12 cellular contexts compared by ENCODE assay signal in the genomic region with DNA sequence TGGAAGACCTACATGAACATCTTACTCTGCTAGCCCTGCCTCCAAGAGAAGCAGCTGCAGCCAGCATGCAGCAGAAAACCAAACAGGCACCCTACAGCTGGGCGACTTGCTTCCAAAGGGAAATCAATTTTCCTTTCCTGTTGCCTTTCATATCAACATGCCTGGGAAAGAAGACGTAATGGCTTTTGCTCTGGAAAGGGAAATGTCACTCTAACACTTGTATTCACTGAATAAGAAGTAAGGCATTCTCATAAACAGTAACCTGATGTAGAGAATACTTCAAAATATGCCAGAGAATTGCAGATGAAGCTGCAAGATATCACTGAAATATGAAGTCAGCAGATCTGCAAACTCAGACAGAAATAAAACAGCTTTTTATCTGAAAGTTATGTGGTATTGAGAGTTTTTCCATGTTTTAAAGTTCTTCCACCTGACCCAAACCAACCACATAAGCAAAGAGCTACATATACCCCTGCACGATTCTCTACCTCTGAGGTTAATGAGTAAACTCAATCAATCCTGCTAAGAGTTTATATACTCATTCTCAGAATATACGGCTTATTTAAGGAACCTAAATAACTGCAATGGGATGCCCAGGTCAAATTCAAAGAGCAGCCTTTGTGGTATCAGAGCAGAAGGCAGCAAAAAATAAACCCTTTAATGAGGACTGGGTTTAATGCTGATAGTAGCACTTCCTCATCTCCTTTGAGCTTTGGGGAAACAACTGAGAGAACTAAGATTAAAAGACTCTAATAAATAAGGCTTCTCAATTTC.
A peak's percentile ranks its signal among the peaks of the same experiment; 100 is the strongest.
DNase-seq lines count a peak whose midpoint lies in the region; ATAC-seq and TF ChIP-seq lines count a peak whose summit lies in the region.
"Had no signal": no experiment of that assay in that cellular context is flagged by ENCODE, and none has a peak within 500 bp of the region (broad histone marks: within the 10 kb centered on the region; RNA-seq: fewer than 3 reads in every experiment).

No MANE protein-coding gene starts in this region.

- no peak overlapping the region for H2AFZ ChIP-seq in mammary epithelial cell (ENCODE audit: low read depth, low read length)

- ATAC-seq in heart right ventricle: peak in 1 of 8 donors; percentile 20
- no peak for ATAC-seq in Right ventricle myocardium inferior
- ATAC-seq in SK-N-SH treated with all-trans-retinoic acid at 6 μM for 48 hours: peak; percentile 47
- ATAC-seq in left colon: peak; percentile 16
- ATAC-seq: left lung had no signal

- intact Hi-C loops in heart right ventricle (cut with DNase I) (loop anchor here in 2 of 10 donors (1.0 to 10.0 kb wide), 2 partner anchors 35 to 262 kb away; no protein-coding TSS in a partner anchor), Right ventricle myocardium inferior (cut with DNase I) (no loop called here), left colon (cut with DNase I, micrococcal nuclease) (no loop called here), uterus (cut with DNase I; ENCODE audit: low total_unique reads) (no loop called here), mammary epithelial cell (cut with micrococcal nuclease) (no loop called here)

- TF ChIP-seq POLR2A in uterus (IDR thresholded peaks at IDR 0.05): no peak

- TF ChIP-seq CTCF in heart right ventricle (IDR thresholded peaks at IDR 0.05) (no peak), uterus (IDR thresholded peaks at IDR 0.05) (no peak), mammary epithelial cell (conservative IDR thresholded peaks at IDR 0.05 in 1 of 2, IDR thresholded peaks at IDR 0.05 in 1 of 2; ENCODE audit: extremely low read depth in 1 of 2, insufficient read depth in 1 of 2, low read depth in 1 of 2, low read length in 2 of 2) (no peak)

- no peaks in the 10 kb centered on the region for H3K9me3 ChIP-seq in heart right ventricle
- H3K9me3 ChIP-seq in uterus: no peaks in the 10 kb centered on the region
- no peaks in the 10 kb centered on the region for H3K9me3 ChIP-seq in mammary epithelial cell (replicated peaks; ENCODE audit: insufficient read depth, low read length)
- H3K9me3 ChIP-seq: left lung, sigmoid colon had no signal

- H3K27ac ChIP-seq in heart right ventricle (peak overlapping the region in 7 of 10 donors; percentile 19 to 78 (median 38)), uterus (peak overlapping the region; percentile 77 to 89), mammary epithelial cell (ENCODE audit: insufficient read depth, low read depth, low read length) (no peak overlapping the region)
- H3K27ac ChIP-seq: C4-2B, left lung had no signal

- no TSS peak for BruUV-seq in mammary epithelial cell (replicated peaks; lab: Mats Ljungman, UMichigan)

- DNase-seq in heart right ventricle: no peak
- DNase-seq in Right ventricle myocardium inferior (ENCODE audit: missing footprints): no peak
- DNase-seq in left colon: no peak
- no peak for DNase-seq in uterus
- DNase-seq in stimulated activated naive CD4-positive, alpha-beta T cell treated with Interleukin-2 at 50 U/mL for 16 hours (lab: John Stamatoyannopoulos, UW): no peak
- no peak for DNase-seq in NCI-H2081 treated with DMSO at 0.1 percent for 48 hours (lab: John Stamatoyannopoulos, UW)
- DNase-seq in mammary epithelial cell: no peak
- DNase-seq: activated CD8-positive, alpha-beta memory T cell treated with anti-CD3 and anti-CD28 coated beads, Interleukin-2, amount 50 U/mL, for 4 hours; left lung; sigmoid colon had no signal

- H3K9ac ChIP-seq in mammary epithelial cell (ENCODE audit: insufficient read depth, low read length): no peak overlapping the region

- H3K27me3 ChIP-seq in heart right ventricle: no peaks in the 10 kb centered on the region
- H3K27me3 ChIP-seq in uterus: no peaks in the 10 kb centered on the region
- no peaks in the 10 kb centered on the region for H3K27me3 ChIP-seq in mammary epithelial cell (ENCODE audit: insufficient read depth, low read length)
- H3K27me3 ChIP-seq: left lung, sigmoid colon had no signal

- CTCF ChIA-PET in mammary epithelial cell (lab: Charles Lee; ENCODE audit: low non-redundant PET): no interaction called here

- H3K36me3 ChIP-seq in heart right ventricle (no peaks in the 10 kb centered on the region), uterus (no peaks in the 10 kb centered on the region), mammary epithelial cell (ENCODE audit: insufficient read depth, low read length) (no peaks in the 10 kb centered on the region)
- H3K36me3 ChIP-seq: left lung, sigmoid colon had no signal

- in situ Hi-C loops in mammary epithelial cell (cut with MboI; ENCODE audit: low sequenced_read_pairs in 2 of 2): loop anchor here in 1 of 2 donors (25.0 kb wide), 1 partner anchor 104 kb away; no protein-coding TSS in a partner anchor

- H3K4me1 ChIP-seq in heart right ventricle (peaks cover 18 to 97% (median 93%) of the 10 kb centered on the region in 9 donors), uterus (peaks cover 6 to 9% of the 10 kb centered on the region in 2 donors), mammary epithelial cell (ENCODE audit: insufficient read depth, low read length) (peaks cover 20% of the 10 kb centered on the region)

- no peaks in the 10 kb centered on the region for H4K20me1 ChIP-seq in mammary epithelial cell (ENCODE audit: insufficient read depth, low read length)

- H3K79me2 ChIP-seq in mammary epithelial cell (ENCODE audit: insufficient read depth, low read length): peaks cover 79% of the 10 kb centered on the region

- 43 to 48% methylated on average over 4 of the region's 4 CpGs for WGBS in heart right ventricle, 2 donors
- 88% methylated on average over 4 of the region's 4 CpGs for WGBS in mammary epithelial cell (ENCODE audit: low coverage, missing lambda C conversion rate)

- dilution Hi-C loops in mammary epithelial cell (cut with HindIII; ENCODE audit: low sequenced_read_pairs): no loop called here

- no peak overlapping the region for H3K4me2 ChIP-seq in mammary epithelial cell (ENCODE audit: insufficient read depth, low read depth, low read length)

- H3K4me3 ChIP-seq in heart right ventricle (no peak overlapping the region), uterus (no peak overlapping the region), mammary epithelial cell (replicated peaks in 1 of 3; ENCODE audit: insufficient read depth in 1 of 3, low read depth in 2 of 3, low read length in 3 of 3) (no peak overlapping the region)
- H3K4me3 ChIP-seq: left lung, sigmoid colon had no signal

TF ChIP-seq in SK-N-SH treated with all-trans-retinoic acid at 6 μM for 48 hours, 23 proteins besides CTCF, POLR2A, EP300 and RAD21:
- TF ChIP-seq CREB5 (CRISPR knock-in tag; IDR thresholded peaks at IDR 0.05; ENCODE audit: low read depth) (peak; percentile 18; the same call in 1 of the 2 replicates), ISL1 (CRISPR knock-in tag; IDR thresholded peaks at IDR 0.05) (peak; percentile 71), ZFP3 (CRISPR knock-in tag; IDR thresholded peaks at IDR 0.05) (no peak)
